Comparison of ENCODE assay signal across 16 cellular contexts in genomic region chr16:19699472-19699871, GRCh38. TPM values are rescaled to one million over a fixed set of nuclear protein-coding genes. Genes with fewer than 3 reads are reported as not detected.
A peak's percentile ranks its signal among the peaks of the same experiment; 100 is the strongest.
DNase-seq lines count a peak whose midpoint lies in the region; ATAC-seq, FAIRE-seq and TF ChIP-seq lines count a peak whose summit lies in the region.
"Had no signal": no experiment of that assay in that cellular context is flagged by ENCODE, and none has a peak within 500 bp of the region (broad histone marks: within the 10 kb centered on the region; RNA-seq: fewer than 3 reads in every experiment).

No MANE protein-coding gene starts in this region.

- H3K9ac ChIP-seq in astrocyte (ENCODE audit: low read length) (no peak overlapping the region), mucosa of rectum (ENCODE audit: low read depth in 1 of 2, low read length in 2 of 2) (no peak overlapping the region)

- H3K9me3 ChIP-seq in CD4-positive, alpha-beta memory T cell (ENCODE audit: control insufficient read depth in 1 of 2, low read length in 2 of 2): no peaks in the 10 kb centered on the region
- no peaks in the 10 kb centered on the region for H3K9me3 ChIP-seq in astrocyte (ENCODE audit: insufficient read depth, low read depth, low read length)
- no peaks in the 10 kb centered on the region for H3K9me3 ChIP-seq in mucosa of rectum (ENCODE audit: control insufficient read depth in 2 of 2, low read length in 2 of 2)
- no peaks in the 10 kb centered on the region for H3K9me3 ChIP-seq in suprapubic skin

- H3K4me3 Mint-ChIP-seq in CD4-positive, alpha-beta memory T cell: no peak overlapping the region
- no peak overlapping the region for H3K4me3 Mint-ChIP-seq in astrocyte (ENCODE audit: unreplicated experiment)
- H3K4me3 Mint-ChIP-seq: activated CD4-positive, alpha-beta T cell treated with anti-CD3 and anti-CD28 coated beads for 36 hours; stimulated activated naive CD8-positive, alpha-beta T cell treated with anti-CD3 and anti-CD28 coated beads, Interleukin-15, Interleukin-2, amounts not matched to agents 100 ng/mL and 50 ng/mL, for 24 hours had no signal

- H3K4me2 ChIP-seq in astrocyte (ENCODE audit: low read length): peak overlapping the region; percentile 42

- no peak for FAIRE-seq in astrocyte (lab: Jason Lieb, UNC)
- FAIRE-seq: H1 had no signal

- H4K20me1 ChIP-seq in astrocyte (ENCODE audit: insufficient read depth, low read length): peaks cover 15% of the 10 kb centered on the region

- H3K36me3 Mint-ChIP-seq in CD4-positive, alpha-beta memory T cell: peaks cover 37 to 55% of the 10 kb centered on the region in 2 donors
- peaks cover 26% of the 10 kb centered on the region for H3K36me3 Mint-ChIP-seq in astrocyte (ENCODE audit: low read depth, unreplicated experiment)

- no peak overlapping the region for H3K27ac ChIP-seq in CD4-positive, alpha-beta memory T cell (ENCODE audit: low read depth, low read length)
- H3K27ac ChIP-seq in astrocyte (ENCODE audit: low read depth, low read length) (peak overlapping the region; percentile 59), mucosa of rectum (ENCODE audit: low read depth in 2 of 2, low read length in 2 of 2) (peak overlapping the region; percentile 29 to 63), suprapubic skin (peak overlapping the region; percentile 3)

- H3K27me3 ChIP-seq in CD4-positive, alpha-beta memory T cell (ENCODE audit: insufficient read depth, low read length): no peaks in the 10 kb centered on the region
- no peaks in the 10 kb centered on the region for H3K27me3 ChIP-seq in astrocyte (ENCODE audit: insufficient read depth, low read length)
- no peaks in the 10 kb centered on the region for H3K27me3 ChIP-seq in mucosa of rectum (ENCODE audit: control insufficient read depth in 2 of 2, insufficient read depth in 2 of 2, low read length in 2 of 2)
- H3K27me3 ChIP-seq in suprapubic skin: no peaks in the 10 kb centered on the region

- H3K4me3 ChIP-seq in CD4-positive, alpha-beta memory T cell (ENCODE audit: low read length in 2 of 2): no peak overlapping the region
- H3K4me3 ChIP-seq in astrocyte (ENCODE audit: insufficient read depth, low read depth, low read length): no peak overlapping the region
- H3K4me3 ChIP-seq in mucosa of rectum (ENCODE audit: low read length in 2 of 2): no peak overlapping the region
- no peak overlapping the region for H3K4me3 ChIP-seq in suprapubic skin
- H3K4me3 ChIP-seq: coronary artery had no signal

- H3K4me1 ChIP-seq in CD4-positive, alpha-beta memory T cell (ENCODE audit: insufficient read depth, low read length): peaks cover 46% of the 10 kb centered on the region
- peaks cover 45% of the 10 kb centered on the region for H3K4me1 ChIP-seq in astrocyte (ENCODE audit: insufficient read depth, low read length)
- H3K4me1 ChIP-seq in mucosa of rectum (ENCODE audit: control insufficient read depth in 2 of 2, insufficient read depth in 2 of 2, low read length in 2 of 2): peaks cover 50 to 59% of the 10 kb centered on the region in 2 donors
- H3K4me1 ChIP-seq in suprapubic skin: peaks cover 59% of the 10 kb centered on the region

- peaks cover 17% of the 10 kb centered on the region for H3K36me3 ChIP-seq in CD4-positive, alpha-beta memory T cell (ENCODE audit: insufficient read depth, low read length)
- H3K36me3 ChIP-seq in astrocyte (ENCODE audit: insufficient read depth, low read length) (peaks cover 13% of the 10 kb centered on the region), mucosa of rectum (ENCODE audit: control insufficient read depth in 2 of 2, insufficient read depth in 2 of 2, low read length in 2 of 2) (peaks cover 3 to 30% of the 10 kb centered on the region in 2 donors), suprapubic skin (peaks cover 32% of the 10 kb centered on the region)

- H3K79me2 ChIP-seq in astrocyte (ENCODE audit: insufficient read depth, low read length): peaks cover 7% of the 10 kb centered on the region

- H3K4me1 Mint-ChIP-seq in CD4-positive, alpha-beta memory T cell: peaks cover 35 to 63% (median 50%) of the 10 kb centered on the region in 4 donors
- H3K4me1 Mint-ChIP-seq in astrocyte (ENCODE audit: low read depth, unreplicated experiment): peaks cover 31% of the 10 kb centered on the region

- no peak for TF ChIP-seq EP300 in suprapubic skin (IDR thresholded peaks at IDR 0.05)

- POLR2A ChIA-PET in CD4-positive, alpha-beta memory T cell (lab: Charles Lee; ENCODE audit: partially characterized antibody): interaction anchor here (1.0 to 1.8 kb wide), 3 partner anchors 11 to 144 kb away, joined by 3 to 5 read pairs (median 4); partner anchors contain the start of genes IQCK, KNOP1 and VPS35L

- 80% methylated on average over 1 of the region's 8 CpGs for WGBS in suprapubic skin

- peak overlapping the region in 5 of 7 donors; percentile 41 to 70 (median 53) for H3K27ac Mint-ChIP-seq in CD4-positive, alpha-beta memory T cell
- no peak overlapping the region for H3K27ac Mint-ChIP-seq in astrocyte (ENCODE audit: unreplicated experiment)
- H3K27ac Mint-ChIP-seq: stimulated activated naive CD8-positive, alpha-beta T cell treated with anti-CD3 and anti-CD28 coated beads, Interleukin-15, Interleukin-2, amounts not matched to agents 100 ng/mL and 50 ng/mL, for 24 hours had no signal

- CTCF ChIA-PET in CD4-positive, alpha-beta memory T cell (lab: Charles Lee; ENCODE audit: partially characterized antibody): interaction anchor here (1.0 kb wide), 1 partner anchor 144 kb away, joined by 3 read pairs; the partner anchor contains the start of gene VPS35L

- ATAC-seq in HG03457 (IDR thresholded peaks at IDR 0.05; ENCODE audit: unreplicated experiment) (no peak), GM18502 (IDR thresholded peaks at IDR 0.05; ENCODE audit: poor library complexity, unreplicated experiment) (no peak)

- no peak for DNase-seq in CD4-positive, alpha-beta memory T cell
- no peak for DNase-seq in astrocyte (ENCODE audit: low read depth)
- DNase-seq in suprapubic skin (ENCODE audit: low spot score in 2 of 2): no peak
- no peak for DNase-seq in NCI-H524 treated with DMSO at 0.1 percent for 48 hours (lab: John Stamatoyannopoulos, UW)
- DNase-seq in NOMO-1 treated with dmso at 0.1 percent for 144 hours (lab: John Stamatoyannopoulos, UW; ENCODE audit: unreplicated experiment): no peak
- DNase-seq: activated effector memory CD4-positive, alpha-beta T cell treated with anti-CD3 and anti-CD28 coated beads, Interleukin-2, amount 50 U/mL, for 16 hours; GDM1; Kasumi-1; NCI-H1417 treated with DMSO at 0.1 percent for 48 hours had no signal

- H2AFZ ChIP-seq in astrocyte (ENCODE audit: low read depth, low read length): no peak overlapping the region

- no peak for TF ChIP-seq POLR2A in suprapubic skin (IDR thresholded peaks at IDR 0.05)

- TF ChIP-seq CTCF in astrocyte (IDR thresholded peaks at IDR 0.05; ENCODE audit: insufficient read depth, low read depth, low read length): no peak
- TF ChIP-seq CTCF in suprapubic skin (IDR thresholded peaks at IDR 0.05): no peak

- intact Hi-C loops in CD4-positive, alpha-beta memory T cell (cut with micrococcal nuclease): no loop called here

- no peaks in the 10 kb centered on the region for H3K9me3 Mint-ChIP-seq in CD4-positive, alpha-beta memory T cell
- H3K9me3 Mint-ChIP-seq in astrocyte (ENCODE audit: unreplicated experiment): peaks cover 2% of the 10 kb centered on the region
- H3K9me3 Mint-ChIP-seq: stimulated activated naive CD8-positive, alpha-beta T cell treated with anti-CD3 and anti-CD28 coated beads, Interleukin-15, Interleukin-2, amounts not matched to agents 100 ng/mL and 50 ng/mL, for 24 hours had no signal

- H3K27me3 Mint-ChIP-seq in CD4-positive, alpha-beta memory T cell: no peaks in the 10 kb centered on the region
- H3K27me3 Mint-ChIP-seq in astrocyte (ENCODE audit: low read depth, unreplicated experiment): no peaks in the 10 kb centered on the region
- H3K27me3 Mint-ChIP-seq: activated CD4-positive, alpha-beta T cell treated with anti-CD3 and anti-CD28 coated beads for 36 hours; stimulated activated naive CD8-positive, alpha-beta T cell treated with anti-CD3 and anti-CD28 coated beads, Interleukin-15, Interleukin-2, amounts not matched to agents 100 ng/mL and 50 ng/mL, for 24 hours had no signal

RNA-seq across cellular contexts. Expression of gene KNOP1, which starts 18.6 kb away (rescaled TPM):
- total RNA-seq in CD4-positive, alpha-beta memory T cell: 10 to 100 TPM; 15.3 to 16.6 TPM
- polyA plus RNA-seq in CD4-positive, alpha-beta memory T cell: 10 to 100 TPM in 1 of 2 donors, 1 to 10 TPM in 1; 4.0 to 15.2 TPM
- 22.7 and 22.9 TPM in 2 replicates for total RNA-seq in astrocyte
- total RNA-seq in suprapubic skin: 10 to 100 TPM in 3 of 4 donors, 1 to 10 TPM in 1; 7.9 to 22.8 (median 19.5) TPM

RNA-seq across cellular contexts. Expression of gene IQCK, which starts 18.6 kb away (rescaled TPM):
- 1 to 10 TPM; 1.7 to 3.1 TPM for total RNA-seq in CD4-positive, alpha-beta memory T cell
- 1 to 10 TPM; 1.3 to 4.1 TPM for polyA plus RNA-seq in CD4-positive, alpha-beta memory T cell
- total RNA-seq in astrocyte: 5.9 and 7.9 TPM in 2 replicates
- total RNA-seq in suprapubic skin: 10 to 100 TPM; 10.7 to 21.6 (median 18.7) TPM
